ENCODE assay signal across 36 cellular contexts in genomic region chr19:45258862-45259261, GRCh38. TPM values are rescaled to one million over a fixed set of nuclear protein-coding genes. Genes with fewer than 3 reads are reported as not detected.
"Had no signal": no experiment of that assay in that cellular context is flagged by ENCODE, and none has a peak within 500 bp of the region (broad histone marks: within the 10 kb centered on the region; RNA-seq: fewer than 3 reads in every experiment).

No MANE protein-coding gene starts in this region.

- H3K9me3 ChIP-seq: adrenal gland, ascending aorta, body of pancreas, breast epithelium had no signal

- DNase-seq: activated effector memory CD4-positive, alpha-beta T cell treated with anti-CD3 and anti-CD28 coated beads, Interleukin-2, amount 50 U/mL, for 16 hours; activated effector memory CD4-positive, alpha-beta T cell treated with Interleukin-2 at 50 U/mL for 16 hours; activated gamma-delta T cell; activated gamma-delta T cell treated with Interleukin-2 at 50 U/mL for 16 hours; activated naive CD4-positive, alpha-beta T cell; activated naive CD4-positive, alpha-beta T cell treated with anti-CD3 and anti-CD28 coated beads for 36 hours; activated naive CD4-positive, alpha-beta T cell treated with anti-CD3 and anti-CD28 coated beads, Interleukin-2, amount 10 ng/mL, durations not matched to agents 7 days and 5 days; activated naive CD4-positive, alpha-beta T cell treated with anti-CD3 and anti-CD28 coated beads, Interleukin-2, amount 50 U/mL, for 16 hours; activated naive CD4-positive, alpha-beta T cell treated with Interleukin-2 at 50 U/mL for 16 hours; activated naive CD8-positive, alpha-beta T cell treated with anti-CD3 and anti-CD28 coated beads for 36 hours; activated naive CD8-positive, alpha-beta T cell treated with anti-CD3 and anti-CD28 coated beads, Interleukin-2, amount 10 ng/mL, durations not matched to agents 7 days and 5 days; activated naive CD8-positive, alpha-beta T cell treated with anti-CD3 and anti-CD28 coated beads, Interleukin-2, amount 50 U/mL, for 24 hours; activated T-cell treated with anti-CD3 and anti-CD28 coated beads, Interleukin-2, amount 50 U/mL, for 1 hour; activated T-cell treated with anti-CD3 and anti-CD28 coated beads, Interleukin-2, amount 50 U/mL, for 24 hours; activated T-cell treated with anti-CD3 and anti-CD28 coated beads, Interleukin-2, amount 50 U/mL, for 4 hours; activated T-cell treated with anti-CD3 and anti-CD28 coated beads, Interleukin-2, amount 50 U/mL, for 48 hours; activated T-cell treated with anti-CD3 and anti-CD28 coated beads, Interleukin-2, amount 50 U/mL, for 72 hours; adrenal gland; amniotic stem cell; amygdala; anterior cingulate cortex; aorta; body of pancreas; brain microvascular endothelial cell; caudate nucleus; central memory CD4-positive, alpha-beta T cell; cerebellar nuclear complex had no signal

- H3K27ac ChIP-seq: adrenal gland, ascending aorta, body of pancreas, brain microvascular endothelial cell, breast epithelium, cardiac muscle cell had no signal

- H3K36me3 ChIP-seq: adrenal gland, brain microvascular endothelial cell, breast epithelium had no signal

- H3K27me3 ChIP-seq: adrenal gland, ascending aorta, body of pancreas, brain microvascular endothelial cell, breast epithelium, cardiac muscle cell had no signal

- ATAC-seq: activated naive CD4-positive, alpha-beta T cell treated with anti-CD3 and anti-CD28 coated beads, Interleukin-2, amount 50 U/mL, for 72 hours; activated naive CD8-positive, alpha-beta T cell treated with anti-CD3 and anti-CD28 coated beads, Interleukin-2, amount 50 U/mL, for 24 hours; activated T-cell treated with anti-CD3 and anti-CD28 coated beads, Interleukin-2, amount 50 U/mL, for 4 hours; activated T-cell treated with anti-CD3 and anti-CD28 coated beads, Interleukin-2, amount 50 U/mL, for 72 hours; activated T-helper 17 cell treated with anti-CD3 and anti-CD28 coated beads, Interleukin-2, amount 50 U/mL, for 72 hours; body of pancreas had no signal

- H3K4me3 ChIP-seq: adrenal gland, ascending aorta, body of pancreas, breast epithelium, cardiac muscle cell had no signal

- FAIRE-seq: astrocyte, bronchial epithelial cell had no signal

RNA-seq across cellular contexts. Expression of gene EXOC3L2, which starts 13.7 kb away (rescaled TPM):
- total RNA-seq: activated naive CD4-positive, alpha-beta T cell treated with anti-CD3 and anti-CD28 coated beads for 36 hours; activated naive CD4-positive, alpha-beta T cell treated with anti-CD3 and anti-CD28 coated beads, Interleukin-2, amount 50 U/mL, for 72 hours; activated naive CD8-positive, alpha-beta T cell treated with anti-CD3 and anti-CD28 coated beads for 36 hours; activated naive CD8-positive, alpha-beta T cell treated with anti-CD3 and anti-CD28 coated beads, Interleukin-2, amount 10 ng/mL, durations not matched to agents 7 days and 5 days; activated T-cell treated with anti-CD3 and anti-CD28 coated beads, Interleukin-2, amount 50 U/mL, for 4 hours; activated T-cell treated with anti-CD3 and anti-CD28 coated beads, Interleukin-2, amount 50 U/mL, for 72 hours; activated T-helper 1 cell treated with anti-CD3 and anti-CD28 coated beads, Interleukin-12 subunit alpha, Interleukin-12 subunit beta, Interleukin-2, Interleukin-4 antibody, amounts not matched to agents 30 ng/mL and 10 ng/mL and 1 ng/mL, durations not matched to agents 14 hours and 24 hours and 36 hours; activated T-helper 17 cell treated with anti-CD3 and anti-CD28 coated beads, Interleukin-2, amount 50 U/mL, for 72 hours; activated T-helper 2 cell treated with anti-CD3 and anti-CD28 coated beads, Interferon-gamma antibody, Interleukin-2, Interleukin-4, amounts not matched to agents 10 μg/mL and 5 μg/mL and 100 μg/mL, durations not matched to agents 14 hours and 24 hours and 36 hours; bronchial epithelial cell had no signal
